ENCODE assay signal across 8 cellular contexts in the genomic region with DNA sequence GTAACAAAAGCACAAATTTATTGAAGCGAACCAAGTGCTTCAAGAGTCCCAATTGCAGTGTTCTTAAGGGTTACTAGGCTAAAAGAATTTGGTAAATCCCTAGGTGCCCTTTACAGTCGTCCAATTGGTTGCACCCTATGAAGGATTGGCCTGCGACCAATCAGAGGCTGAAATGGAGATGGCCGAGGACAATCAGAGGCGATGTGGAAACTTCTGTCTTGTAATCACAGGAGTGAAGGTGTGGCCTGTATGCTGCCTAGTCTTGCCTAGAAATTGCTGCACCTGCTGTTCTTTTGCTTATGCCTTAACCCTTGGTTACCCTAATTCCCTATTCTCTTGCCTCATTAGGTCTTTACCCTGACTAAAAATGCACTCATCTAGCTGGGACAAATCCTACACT. TPM values are rescaled to one million over a fixed set of nuclear protein-coding genes. Genes with fewer than 3 reads are reported as not detected.
DNase-seq lines count a peak whose midpoint lies in the region; ATAC-seq, FAIRE-seq and TF ChIP-seq lines count a peak whose summit lies in the region.

No MANE protein-coding gene starts in this region.

- no peak overlapping the region for H2AK5ac ChIP-seq in mesendoderm (ENCODE audit: low read length)

- peaks cover 7% of the 10 kb centered on the region for H3K36me3 ChIP-seq in BE2C
- H3K36me3 ChIP-seq in HUES48 (ENCODE audit: control insufficient read depth, insufficient read depth, low read length) = no peaks in the 10 kb centered on the region
- no peaks in the 10 kb centered on the region for H3K36me3 ChIP-seq in mesendoderm (ENCODE audit: control insufficient read depth, insufficient read depth, low read length)

- no peak overlapping the region for H4K8ac ChIP-seq in mesendoderm (ENCODE audit: low read depth, low read length)

- H3K9me3 Mint-ChIP-seq in activated T-helper 1 cell treated with anti-CD3 and anti-CD28 coated beads, Interleukin-12 subunit alpha, Interleukin-12 subunit beta, Interleukin-2, Interleukin-4 antibody, amounts not matched to agents 30 ng/mL and 10 ng/mL and 1 ng/mL, durations not matched to agents 14 hours and 24 hours and 36 hours = no peaks in the 10 kb centered on the region

- ATAC-seq in GM21717 (IDR thresholded peaks at IDR 0.05; ENCODE audit: unreplicated experiment) = no peak
- no peak for ATAC-seq in GM19463 (IDR thresholded peaks at IDR 0.05; ENCODE audit: unreplicated experiment)

- H3K27me3 ChIP-seq in BE2C (no peaks in the 10 kb centered on the region), HUES48 (ENCODE audit: control insufficient read depth, insufficient read depth, low read length) (no peaks in the 10 kb centered on the region), mesendoderm (ENCODE audit: insufficient read depth, low read length, poor library complexity) (no peaks in the 10 kb centered on the region)

- no peak overlapping the region for H3K18ac ChIP-seq in mesendoderm (ENCODE audit: low read length)

- peak overlapping the region; percentile 90; the same call in 1 of the 2 replicates for H3K4me3 ChIP-seq in BE2C (ENCODE audit: low read depth, low read length)
- H3K4me3 ChIP-seq in HUES48 (ENCODE audit: low read depth, low read length) = peak overlapping the region; percentile 99
- H3K4me3 ChIP-seq in mesendoderm (ENCODE audit: low read length) = no peak overlapping the region

- DNase-seq in BE2C = no peak
- no peak for DNase-seq in activated T-helper 1 cell treated with anti-CD3 and anti-CD28 coated beads, Interleukin-12 subunit alpha, Interleukin-12 subunit beta, Interleukin-2, Interleukin-4 antibody, amounts not matched to agents 30 ng/mL and 10 ng/mL and 1 ng/mL, durations not matched to agents 14 hours and 24 hours and 36 hours (ENCODE audit: low spot score)
- DNase-seq in mesendoderm = peak; percentile 52
- no peak for DNase-seq in NCI-H345 treated with DMSO at 0.1 percent for 48 hours (lab: John Stamatoyannopoulos, UW; ENCODE audit: unreplicated experiment)
- no peak for DNase-seq in HTR-8/SVneo (ENCODE audit: insufficient read length, low spot score)

- peaks cover 4% of the 10 kb centered on the region for H3K36me3 Mint-ChIP-seq in activated T-helper 1 cell treated with anti-CD3 and anti-CD28 coated beads, Interleukin-12 subunit alpha, Interleukin-12 subunit beta, Interleukin-2, Interleukin-4 antibody, amounts not matched to agents 30 ng/mL and 10 ng/mL and 1 ng/mL, durations not matched to agents 14 hours and 24 hours and 36 hours (ENCODE audit: low read depth)

- H2BK15ac ChIP-seq in mesendoderm (replicated peaks; ENCODE audit: low read depth) = no peak overlapping the region

- no peak for FAIRE-seq in HTR-8/SVneo (lab: Jason Lieb, UNC)

- no peak overlapping the region for H3K23ac ChIP-seq in mesendoderm (ENCODE audit: low read length)

- no peak overlapping the region for H3K4ac ChIP-seq in mesendoderm (ENCODE audit: low read depth, low read length)

- H3K56ac ChIP-seq in mesendoderm (ENCODE audit: low read length) = no peak overlapping the region

- H3K9me3 ChIP-seq in BE2C (peaks cover 2% of the 10 kb centered on the region; the same call in 1 of the 2 replicates), HUES48 (ENCODE audit: control insufficient read depth, insufficient read depth, low read length) (no peaks in the 10 kb centered on the region)

- H3K4me1 Mint-ChIP-seq in activated T-helper 1 cell treated with anti-CD3 and anti-CD28 coated beads, Interleukin-12 subunit alpha, Interleukin-12 subunit beta, Interleukin-2, Interleukin-4 antibody, amounts not matched to agents 30 ng/mL and 10 ng/mL and 1 ng/mL, durations not matched to agents 14 hours and 24 hours and 36 hours (ENCODE audit: low read depth) = peaks cover 46% of the 10 kb centered on the region

- no CpG with 5 or more reads among the region's 5 CpGs for WGBS in mesendoderm (ENCODE audit: extremely low coverage, insufficient coverage, low lambda C conversion rate)

- H3K4me1 ChIP-seq in BE2C (no peaks in the 10 kb centered on the region), HUES48 (ENCODE audit: control insufficient read depth, insufficient read depth, low read length) (peaks cover 26% of the 10 kb centered on the region), mesendoderm (ENCODE audit: control insufficient read depth, low read depth, low read length) (peaks cover 4% of the 10 kb centered on the region)

- no peak overlapping the region for H4K5ac ChIP-seq in mesendoderm (ENCODE audit: low read length)

- no peaks in the 10 kb centered on the region for H3K27me3 Mint-ChIP-seq in activated T-helper 1 cell treated with anti-CD3 and anti-CD28 coated beads, Interleukin-12 subunit alpha, Interleukin-12 subunit beta, Interleukin-2, Interleukin-4 antibody, amounts not matched to agents 30 ng/mL and 10 ng/mL and 1 ng/mL, durations not matched to agents 14 hours and 24 hours and 36 hours (ENCODE audit: insufficient read depth)

- H3K4me3 Mint-ChIP-seq in activated T-helper 1 cell treated with anti-CD3 and anti-CD28 coated beads, Interleukin-12 subunit alpha, Interleukin-12 subunit beta, Interleukin-2, Interleukin-4 antibody, amounts not matched to agents 30 ng/mL and 10 ng/mL and 1 ng/mL, durations not matched to agents 14 hours and 24 hours and 36 hours = peak overlapping the region; percentile 86

- intact Hi-C loops in activated T-helper 1 cell treated with anti-CD3 and anti-CD28 coated beads, Interleukin-12 subunit alpha, Interleukin-12 subunit beta, Interleukin-2, Interleukin-4 antibody, amounts not matched to agents 30 ng/mL and 10 ng/mL and 1 ng/mL, durations not matched to agents 14 hours and 24 hours and 36 hours (cut with micrococcal nuclease) = loop anchor here (2.0 to 5.0 kb wide), 2 partner anchors 55 to 288 kb away; no protein-coding TSS in a partner anchor

- peaks cover 5% of the 10 kb centered on the region for H3K79me1 ChIP-seq in mesendoderm (ENCODE audit: low read length)

- H3K79me2 ChIP-seq in mesendoderm (ENCODE audit: control insufficient read depth, insufficient read depth, low read length) = peaks cover 27% of the 10 kb centered on the region

- TF ChIP-seq CTCF in BE2C (IDR thresholded peaks at IDR 0.05; ENCODE audit: low read depth, low read length) = no peak

- H3K27ac Mint-ChIP-seq in activated T-helper 1 cell treated with anti-CD3 and anti-CD28 coated beads, Interleukin-12 subunit alpha, Interleukin-12 subunit beta, Interleukin-2, Interleukin-4 antibody, amounts not matched to agents 30 ng/mL and 10 ng/mL and 1 ng/mL, durations not matched to agents 14 hours and 24 hours and 36 hours = no peak overlapping the region

- H3K27ac ChIP-seq in HUES48 (ENCODE audit: low read depth, low read length) (no peak overlapping the region), mesendoderm (ENCODE audit: low read depth, low read length) (no peak overlapping the region)

- no peak overlapping the region for H2BK120ac ChIP-seq in mesendoderm (ENCODE audit: low read depth, low read length)

- H2BK5ac ChIP-seq in mesendoderm (ENCODE audit: low read length) = no peak overlapping the region

- H3K9ac ChIP-seq in HUES48 (ENCODE audit: low read depth, low read length) (no peak overlapping the region), mesendoderm (ENCODE audit: low read length) (no peak overlapping the region)

- H3K4me2 ChIP-seq in mesendoderm (ENCODE audit: low read length) = no peak overlapping the region

RNA-seq across cellular contexts. Expression of gene DCK, which starts 1.1 kb away (rescaled TPM):
- 8.7 TPM for polyA plus RNA-seq in BE2C (2012; ENCODE audit: insufficient read depth, insufficient read length, low read depth)
- total RNA-seq in activated T-helper 1 cell treated with anti-CD3 and anti-CD28 coated beads, Interleukin-12 subunit alpha, Interleukin-12 subunit beta, Interleukin-2, Interleukin-4 antibody, amounts not matched to agents 30 ng/mL and 10 ng/mL and 1 ng/mL, durations not matched to agents 14 hours and 24 hours and 36 hours = 35.6 and 37.3 TPM in 2 replicates
- polyA plus RNA-seq in mesendoderm (2013, experiment 1 of 2) = 13.1 TPM
- polyA plus RNA-seq in mesendoderm (2013, experiment 2 of 2) = 13.9 TPM
